In the genomic region with DNA sequence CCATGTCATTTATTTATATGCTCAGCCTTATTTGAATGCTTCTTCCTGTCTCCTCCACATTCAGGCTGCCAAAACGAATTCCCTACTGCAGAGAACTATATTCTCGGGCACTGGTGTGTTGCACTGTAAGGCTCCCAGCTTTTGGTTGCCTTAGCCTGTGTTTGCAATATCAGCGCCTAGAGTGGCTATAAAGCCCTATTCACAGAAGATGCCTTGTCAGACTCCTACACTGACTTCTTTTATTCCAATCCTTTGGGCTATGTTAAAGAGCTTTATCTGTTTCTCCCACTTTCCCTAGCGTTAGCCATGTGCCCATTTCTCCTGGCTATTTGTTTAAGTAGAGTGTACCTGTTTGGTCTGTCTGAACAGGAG, we compare ENCODE assay signal across 14 cellular contexts.
A peak's percentile ranks its signal among the peaks of the same experiment; 100 is the strongest.
DNase-seq lines count a peak whose midpoint lies in the region; ATAC-seq and TF ChIP-seq lines count a peak whose summit lies in the region.
"Had no signal": no experiment of that assay in that cellular context is flagged by ENCODE, and none has a peak within 500 bp of the region (broad histone marks: within the 10 kb centered on the region; RNA-seq: fewer than 3 reads in every experiment).

No MANE protein-coding gene starts in this region.

- H3K27ac Mint-ChIP-seq in nephron, result peak overlapping the region; percentile 59 to 96 (median 93)
- H3K27ac Mint-ChIP-seq: CD14-positive monocyte; CD8-positive, alpha-beta T cell; IgD-negative memory B cell had no signal

- H3K4me1 ChIP-seq in uterus, result peaks cover 0 to 5% of the 10 kb centered on the region in 2 donors

- no peaks in the 10 kb centered on the region for H3K27me3 Mint-ChIP-seq in nephron (ENCODE audit: low read depth)
- H3K27me3 Mint-ChIP-seq: IgD-negative memory B cell had no signal

- H3K9me3 Mint-ChIP-seq in nephron, result peaks cover 9% of the 10 kb centered on the region

- in situ Hi-C loops in SK-MEL-5 (cut with HindIII; ENCODE audit: low pct_unique_long_range_greater_than_20kb, low sequenced_read_pairs), result no loop called here

- TF ChIP-seq CTCF in nephron (IDR thresholded peaks at IDR 0.05; ENCODE audit: unreplicated experiment in 3 of 3) (no peak), uterus (IDR thresholded peaks at IDR 0.05) (no peak)

- no peaks in the 10 kb centered on the region for H3K36me3 Mint-ChIP-seq in nephron (ENCODE audit: low read depth)
- H3K36me3 Mint-ChIP-seq: CD14-positive monocyte; CD8-positive, alpha-beta T cell; IgD-negative memory B cell had no signal

- no peaks in the 10 kb centered on the region for H3K9me3 ChIP-seq in uterus
- H3K9me3 ChIP-seq: Caco-2 had no signal

- H3K27ac ChIP-seq in uterus, result peak overlapping the region; percentile 58 to 75

- ATAC-seq in GM18505 (IDR thresholded peaks at IDR 0.05; ENCODE audit: unreplicated experiment), result no peak
- ATAC-seq: CD8-positive, alpha-beta T cell; HCT116 had no signal

- peak; percentile 76 for DNase-seq in SK-MEL-5 (ENCODE audit: low read depth, low spot score)
- peak; percentile 53 for DNase-seq in foreskin melanocyte
- no peak for DNase-seq in uterus
- no peak for DNase-seq in GF-D8 (lab: John Stamatoyannopoulos, UW)
- no peak for DNase-seq in erythroblast (lab: John Stamatoyannopoulos, UW)
- DNase-seq: Caco-2; CD8-positive, alpha-beta T cell; DND-41; GDM1 had no signal

- no peak overlapping the region for H3K4me3 ChIP-seq in uterus

- H3K27me3 ChIP-seq in uterus, result no peaks in the 10 kb centered on the region

- H3K4me3 Mint-ChIP-seq in nephron, result no peak overlapping the region
- H3K4me3 Mint-ChIP-seq: CD14-positive monocyte; CD8-positive, alpha-beta T cell; IgD-negative memory B cell had no signal

- TF ChIP-seq POLR2A in uterus (IDR thresholded peaks at IDR 0.05), result no peak
- no peak for TF ChIP-seq POLR2A in GM18505 (IDR thresholded peaks at IDR 0.05; ENCODE audit: borderline replicate concordance, extremely low read depth, insufficient read depth, insufficient read length)
- TF ChIP-seq POLR2A in erythroblast (IDR thresholded peaks at IDR 0.05; ENCODE audit: low read length), result no peak

- peaks cover 19% of the 10 kb centered on the region for H3K4me1 Mint-ChIP-seq in nephron
- H3K4me1 Mint-ChIP-seq: CD14-positive monocyte, IgD-negative memory B cell had no signal

- no peaks in the 10 kb centered on the region for H3K36me3 ChIP-seq in uterus

- intact Hi-C loops in uterus (cut with DNase I; ENCODE audit: low total_unique reads), result no loop called here

Comparison
In these comparisons a context has a peak if more than half of its experiments do, and no peak if none do; other contexts are left out.
1. DNase-seq: peak in SK-MEL-5 (single experiment) and foreskin melanocyte (single experiment); none in uterus (0 of 2), GF-D8 (single experiment) and erythroblast (0 of 2).